ENCODE assay signal across 11 cellular contexts in genomic region chr14:70257526-70257925, GRCh38.
DNase-seq lines count a peak whose midpoint lies in the region; ATAC-seq, FAIRE-seq and TF ChIP-seq lines count a peak whose summit lies in the region.
"Had no signal": no experiment of that assay in that cellular context is flagged by ENCODE, and none has a peak within 500 bp of the region (broad histone marks: within the 10 kb centered on the region; RNA-seq: fewer than 3 reads in every experiment).

No MANE protein-coding gene starts in this region.

- no peak for TF ChIP-seq EP300 in HepG2 (IDR thresholded peaks at IDR 0.05; ENCODE audit: low read depth in 2 of 2, low read length in 2 of 2)
- no peak for TF ChIP-seq EP300 in HepG2 (CRISPR knock-in tag; IDR thresholded peaks at IDR 0.05; ENCODE audit: borderline replicate concordance)

- H3K4me3 ChIP-seq in H7 (ENCODE audit: insufficient read depth, low read depth, low read length), result no peak overlapping the region
- H3K4me3 ChIP-seq in HepG2 (replicated peaks in 1 of 3; ENCODE audit: insufficient read depth in 1 of 3, low read depth in 2 of 3, low read length in 3 of 3), result no peak overlapping the region
- H3K4me3 ChIP-seq: body of pancreas, left lung had no signal

- no peaks in the 10 kb centered on the region for H3K36me3 Mint-ChIP-seq in progenitor cell of endocrine pancreas (ENCODE audit: insufficient read depth)

- CTCF ChIA-PET in RWPE1 (lab: Yijun Ruan, JAX) (no interaction called here), HepG2 (lab: Yijun Ruan, JAX; ENCODE audit: low intra/inter-chr PET ratio, low total read pairs) (no interaction called here)

- H3K4me1 ChIP-seq in HepG2 (ENCODE audit: insufficient read depth, low read length), result peaks cover 6% of the 10 kb centered on the region
- H3K4me1 ChIP-seq: body of pancreas, left lung had no signal

- TF ChIP-seq CTCF in RWPE1 (conservative IDR thresholded peaks at IDR 0.05; ENCODE audit: low read depth), result no peak
- TF ChIP-seq CTCF in HepG2 (CRISPR knock-in tag; IDR thresholded peaks at IDR 0.05), result no peak
- no peak for TF ChIP-seq CTCF in progenitor cell of endocrine pancreas (IDR thresholded peaks at IDR 0.05; ENCODE audit: unreplicated experiment)

- H3K27me3 Mint-ChIP-seq in progenitor cell of endocrine pancreas, result no peaks in the 10 kb centered on the region

- no peaks in the 10 kb centered on the region for H3K9me3 ChIP-seq in HepG2 (ENCODE audit: low read length)
- H3K9me3 ChIP-seq: body of pancreas, left lung had no signal

- in situ Hi-C loops in HepG2 (cut with HindIII; ENCODE audit: extremely low pct_ligation_motif_present, low pct_unique_long_range_greater_than_20kb), result no loop called here

- no peak overlapping the region for H3K27ac Mint-ChIP-seq in progenitor cell of endocrine pancreas

- no peak overlapping the region for H2AFZ ChIP-seq in HepG2 (ENCODE audit: low read length)

- H3K36me3 ChIP-seq in H7 (replicated peaks; ENCODE audit: control insufficient read depth, insufficient read depth, low read length), result no peaks in the 10 kb centered on the region
- H3K36me3 ChIP-seq in HepG2 (replicated peaks in 1 of 2; ENCODE audit: control insufficient read depth in 1 of 2, insufficient read depth in 2 of 2, low read length in 2 of 2), result no peaks in the 10 kb centered on the region
- H3K36me3 ChIP-seq: left lung had no signal

- FAIRE-seq in HepG2 (lab: Jason Lieb, UNC), result no peak

- DNase-seq in NCI-H1105 treated with DMSO at 0.1 percent for 48 hours (lab: John Stamatoyannopoulos, UW) (peak; percentile 8), NCI-H1105 (lab: John Stamatoyannopoulos, UW) (no peak), H7 (peak; percentile 61), RWPE1 (ENCODE audit: low spot score) (peak; percentile 1), HepG2 (ENCODE audit: low spot score) (no peak), NCI-H446 treated with DMSO at 0.1 percent for 48 hours (lab: John Stamatoyannopoulos, UW) (no peak), caudate nucleus (lab: John Stamatoyannopoulos, UW) (no peak), progenitor cell of endocrine pancreas (ENCODE audit: low spot score, unreplicated experiment) (no peak)
- DNase-seq: GOT3, left lung had no signal

- no peak overlapping the region for H3K9ac ChIP-seq in HepG2 (ENCODE audit: insufficient read depth, low read depth, low read length)

- intact Hi-C loops in HepG2 (cut with micrococcal nuclease; ENCODE audit: unreplicated experiment), result loop anchor here (5.0 kb wide), 1 partner anchor 210 kb away; no protein-coding TSS in a partner anchor

- H3K4me2 ChIP-seq in HepG2 (ENCODE audit: low read depth, low read length), result no peak overlapping the region

- no peak overlapping the region for H3K4me3 Mint-ChIP-seq in progenitor cell of endocrine pancreas (ENCODE audit: low read depth)

- POLR2A ChIA-PET in RWPE1 (lab: Yijun Ruan, JAX; ENCODE audit: low non-redundant PET), result no interaction called here
- POLR2A ChIA-PET in HepG2 (lab: Yijun Ruan, JAX), result no interaction called here

- H4K20me1 ChIP-seq in HepG2 (ENCODE audit: insufficient read depth, low read length), result no peaks in the 10 kb centered on the region

- TF ChIP-seq RAD21 in HepG2 (CRISPR knock-in tag; IDR thresholded peaks at IDR 0.05), result no peak

- no peaks in the 10 kb centered on the region for H3K79me2 ChIP-seq in HepG2 (ENCODE audit: insufficient read depth, low read length)

- no peaks in the 10 kb centered on the region for H3K27me3 ChIP-seq in H7 (ENCODE audit: control insufficient read depth, insufficient read depth, low read length)
- no peaks in the 10 kb centered on the region; a peak in 1 of 5 replicates for H3K27me3 ChIP-seq in HepG2 (ENCODE audit: control insufficient read depth in 1 of 2, insufficient read depth in 2 of 2, low read length in 2 of 2)
- H3K27me3 ChIP-seq: body of pancreas had no signal

- no peak for ATAC-seq in HepG2
- ATAC-seq: body of pancreas, left lung had no signal

- no TSS peak for BruUV-seq in HepG2 (replicated peaks; lab: Mats Ljungman, UMichigan)

- no peak for TF ChIP-seq POLR2A in HepG2 (IDR thresholded peaks at IDR 0.05; ENCODE audit: insufficient read depth in 1 of 2, low read depth in 2 of 2, low read length in 2 of 2)

- no peak overlapping the region for H3K27ac ChIP-seq in RWPE1
- no peak overlapping the region for H3K27ac ChIP-seq in HepG2 (ENCODE audit: extremely low read length, insufficient read depth, low read length)
- H3K27ac ChIP-seq in caudate nucleus (ENCODE audit: low read depth, low read length), result no peak overlapping the region
- H3K27ac ChIP-seq: body of pancreas, left lung had no signal

- H3K9me3 Mint-ChIP-seq in progenitor cell of endocrine pancreas (ENCODE audit: low read depth), result peaks cover 6% of the 10 kb centered on the region

- H3K4me1 Mint-ChIP-seq in progenitor cell of endocrine pancreas (ENCODE audit: low read depth), result peaks cover 5% of the 10 kb centered on the region

- WGBS in HepG2 (ENCODE audit: low lambda C conversion rate), result 57% methylated on average over 6 of the region's 7 CpGs

TF ChIP-seq in HepG2, 621 proteins besides CTCF, POLR2A, EP300 and RAD21:
- no peak for TF ChIP-seq SYNCRIP (IDR thresholded peaks at IDR 0.05; ENCODE audit: insufficient read depth, low read depth, low read length)
- 0 out of 2 replicates have a peak, but pooled peaks have one; percentile 20 for TF ChIP-seq STAG1 (CRISPR knock-in tag; IDR thresholded peaks at IDR 0.05)
- no peak for TF ChIP-seq ZBTB43 (CRISPR knock-in tag; conservative IDR thresholded peaks at IDR 0.05)
- no peak for TF ChIP-seq TFDP2 (CRISPR knock-in tag; IDR thresholded peaks at IDR 0.05)
- no peak for TF ChIP-seq HHEX (CRISPR knock-in tag; IDR thresholded peaks at IDR 0.05)
- no peak for TF ChIP-seq HNRNPUL1 (IDR thresholded peaks at IDR 0.05; ENCODE audit: low read depth, low read length)
- TF ChIP-seq ZNF740 (CRISPR knock-in tag; IDR thresholded peaks at IDR 0.05), result no peak
- no peak for TF ChIP-seq ZZZ3 (CRISPR knock-in tag; IDR thresholded peaks at IDR 0.05; ENCODE audit: borderline replicate concordance)
- no peak for TF ChIP-seq TOPORS (CRISPR knock-in tag; IDR thresholded peaks at IDR 0.05)
- TF ChIP-seq IKZF1 (IDR thresholded peaks at IDR 0.05), result no peak
- TF ChIP-seq SMC3 (IDR thresholded peaks at IDR 0.05; ENCODE audit: low read length), result peak; percentile 22; the same call in 1 of the 2 replicates
- TF ChIP-seq ZSCAN31 (CRISPR knock-in tag; IDR thresholded peaks at IDR 0.05; ENCODE audit: low read depth), result no peak
- TF ChIP-seq E2F5 (CRISPR knock-in tag; conservative IDR thresholded peaks at IDR 0.05), result no peak
- no peak for TF ChIP-seq ZNF780A (CRISPR knock-in tag; IDR thresholded peaks at IDR 0.05)

Comparison
In these comparisons a context has a peak if more than half of its experiments do, and no peak if none do; other contexts are left out.
1. DNase-seq: peak in NCI-H1105 treated with DMSO at 0.1 percent for 48 hours (single experiment), H7 (single experiment) and RWPE1 (single experiment); none in NCI-H1105 (single experiment), HepG2 (single experiment), NCI-H446 treated with DMSO at 0.1 percent for 48 hours (single experiment), caudate nucleus (0 of 61) and progenitor cell of endocrine pancreas (single experiment).